26 cellular contexts compared by ENCODE assay signal in the genomic region with DNA sequence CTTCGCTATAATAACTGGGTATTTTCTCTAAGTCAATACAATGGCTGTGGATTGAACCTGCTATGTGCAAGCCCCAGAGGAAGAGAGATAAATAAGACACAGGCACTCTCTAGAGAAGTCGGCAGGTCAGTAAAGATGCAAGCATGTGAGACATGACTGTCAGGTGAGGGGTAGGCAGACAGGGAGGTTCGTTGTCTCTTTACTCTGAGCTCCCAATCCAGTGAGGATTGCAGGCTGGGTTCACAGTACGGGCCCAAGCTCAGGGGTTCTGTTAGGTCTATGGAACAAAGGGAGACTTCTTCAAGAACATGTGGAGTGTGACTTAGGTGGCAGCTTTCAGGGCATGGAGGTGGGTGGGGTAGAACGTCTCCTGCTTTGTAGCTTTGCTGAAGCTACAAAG.
DNase-seq lines count a peak whose midpoint lies in the region; ATAC-seq and TF ChIP-seq lines count a peak whose summit lies in the region.
"Had no signal": no experiment of that assay in that cellular context is flagged by ENCODE, and none has a peak within 500 bp of the region (broad histone marks: within the 10 kb centered on the region; RNA-seq: fewer than 3 reads in every experiment).

No MANE protein-coding gene starts in this region.

- H3K27ac ChIP-seq in endodermal cell (ENCODE audit: low read depth, low read length): no peak overlapping the region
- no peak overlapping the region for H3K27ac ChIP-seq in neural progenitor cell
- no peak overlapping the region for H3K27ac ChIP-seq in brain microvascular endothelial cell
- H3K27ac ChIP-seq: A549, BLaER1 had no signal

- H3K4me2 ChIP-seq in neural progenitor cell: no peak overlapping the region
- H3K4me2 ChIP-seq: A549, BLaER1 had no signal

- TF ChIP-seq CTCF in endodermal cell (conservative IDR thresholded peaks at IDR 0.05) (no peak), neural progenitor cell (IDR thresholded peaks at IDR 0.05) (no peak), brain microvascular endothelial cell (IDR thresholded peaks at IDR 0.05; ENCODE audit: low read depth, low read length, missing control alignments) (no peak)

- H3K4me3 ChIP-seq in endodermal cell (ENCODE audit: low read length) (no peak overlapping the region), neural progenitor cell (no peak overlapping the region), brain microvascular endothelial cell (ENCODE audit: low read depth, low read length) (no peak overlapping the region)
- H3K4me3 ChIP-seq: A549, BLaER1, GM12878 had no signal

- no peak for ATAC-seq in GM19324 (IDR thresholded peaks at IDR 0.05; ENCODE audit: low FRiP score, unreplicated experiment)
- ATAC-seq: A549, GM12878 had no signal

- H3K36me3 ChIP-seq in endodermal cell (ENCODE audit: control insufficient read depth, insufficient read depth, low read length) (no peaks in the 10 kb centered on the region), neural progenitor cell (no peaks in the 10 kb centered on the region), brain microvascular endothelial cell (replicated peaks) (no peaks in the 10 kb centered on the region)
- H3K36me3 ChIP-seq: BE2C, BLaER1 had no signal

- H3K4me1 ChIP-seq in endodermal cell (ENCODE audit: control insufficient read depth, insufficient read depth, low read length) (no peaks in the 10 kb centered on the region), neural progenitor cell (no peaks in the 10 kb centered on the region)
- H3K4me1 ChIP-seq: A549, BE2C, BLaER1 had no signal

- H3K9ac ChIP-seq in endodermal cell (ENCODE audit: extremely low read depth, low read length, poor library complexity, severe bottlenecking): no peak overlapping the region
- H3K9ac ChIP-seq in neural progenitor cell: no peak overlapping the region
- H3K9ac ChIP-seq: BLaER1 had no signal

- no peaks in the 10 kb centered on the region for H3K9me3 Mint-ChIP-seq in endodermal cell
- no peaks in the 10 kb centered on the region for H3K9me3 Mint-ChIP-seq in neural progenitor cell
- H3K9me3 Mint-ChIP-seq: CD4-positive, alpha-beta memory T cell; CD8-positive, alpha-beta memory T cell had no signal

- H3K9me3 ChIP-seq in endodermal cell (ENCODE audit: control insufficient read depth, low read length) (no peaks in the 10 kb centered on the region), neural progenitor cell (ENCODE audit: low read depth) (no peaks in the 10 kb centered on the region)
- H3K9me3 ChIP-seq: A549, BE2C, BLaER1 had no signal

- no peaks in the 10 kb centered on the region for H3F3A ChIP-seq in neural progenitor cell (ENCODE audit: low read depth)

- peaks cover 13% of the 10 kb centered on the region for H3K4me1 Mint-ChIP-seq in endodermal cell
- H3K4me1 Mint-ChIP-seq in neural progenitor cell: no peaks in the 10 kb centered on the region
- H3K4me1 Mint-ChIP-seq: CD14-positive monocyte; CD4-positive, alpha-beta memory T cell; CD4-positive, CD25-positive, alpha-beta regulatory T cell; CD8-positive, alpha-beta memory T cell had no signal

- H3K36me3 Mint-ChIP-seq in endodermal cell (ENCODE audit: low read depth): no peaks in the 10 kb centered on the region
- no peaks in the 10 kb centered on the region for H3K36me3 Mint-ChIP-seq in neural progenitor cell
- H3K36me3 Mint-ChIP-seq: CD14-positive monocyte; CD4-positive, alpha-beta memory T cell; CD4-positive, CD25-positive, alpha-beta regulatory T cell; CD8-positive, alpha-beta memory T cell had no signal

- WGBS in endodermal cell (ENCODE audit: insufficient coverage in 1 of 2, insufficient read length in 1 of 2), 2 experiments: 88 to 90% methylated on average over 3 to 5 of the region's 5 CpGs

- DNase-seq in NCI-H2227 (lab: John Stamatoyannopoulos, UW; ENCODE audit: unreplicated experiment): peak; percentile 17
- peak; percentile 54 for DNase-seq in SK-MEL-5 (ENCODE audit: low read depth, low spot score)
- DNase-seq in endodermal cell: no peak
- DNase-seq in neural progenitor cell (ENCODE audit: low spot score): no peak
- DNase-seq in NCI-H2171 treated with DMSO at 0.1 percent for 48 hours (lab: John Stamatoyannopoulos, UW): no peak
- DNase-seq in brain microvascular endothelial cell: no peak
- DNase-seq in NCI-H2029 (lab: John Stamatoyannopoulos, UW): no peak
- DNase-seq: ACHN; BE2C; C1 segment of cervical spinal cord; CD4-positive, alpha-beta memory T cell; CD4-positive, CD25-positive, alpha-beta regulatory T cell; CD8-positive, alpha-beta memory T cell; COR-L47; DMS 273 treated with DMSO at 0.1 percent for 48 hours; DMS153; DMS53; DMS79; DND-41; EL; GDM1 had no signal

- H3K27me3 ChIP-seq in endodermal cell (ENCODE audit: control insufficient read depth, insufficient read depth, low read length, poor library complexity, severe bottlenecking) (peaks cover 16% of the 10 kb centered on the region), neural progenitor cell (no peaks in the 10 kb centered on the region), brain microvascular endothelial cell (replicated peaks) (no peaks in the 10 kb centered on the region)
- H3K27me3 ChIP-seq: BE2C, BLaER1 had no signal

- no peaks in the 10 kb centered on the region for H4K20me1 ChIP-seq in neural progenitor cell (ENCODE audit: low read depth)
- H4K20me1 ChIP-seq: BLaER1 had no signal

- no peaks in the 10 kb centered on the region for H3K79me2 ChIP-seq in neural progenitor cell (ENCODE audit: low read depth)

- peak overlapping the region; percentile 4 for H3K27ac Mint-ChIP-seq in endodermal cell
- H3K27ac Mint-ChIP-seq in neural progenitor cell: no peak overlapping the region
- H3K27ac Mint-ChIP-seq: CD14-positive monocyte; CD4-positive, alpha-beta memory T cell; CD4-positive, CD25-positive, alpha-beta regulatory T cell; CD8-positive, alpha-beta memory T cell had no signal

- H3K4me3 Mint-ChIP-seq in endodermal cell (no peak overlapping the region), neural progenitor cell (no peak overlapping the region)
- H3K4me3 Mint-ChIP-seq: CD14-positive monocyte; CD4-positive, alpha-beta memory T cell; CD4-positive, CD25-positive, alpha-beta regulatory T cell; CD8-positive, alpha-beta memory T cell had no signal

- H2AFZ ChIP-seq in neural progenitor cell (replicated peaks): peak overlapping the region; percentile 12

- H3K27me3 Mint-ChIP-seq in endodermal cell (ENCODE audit: insufficient read depth) (peaks cover 46% of the 10 kb centered on the region), neural progenitor cell (ENCODE audit: insufficient read depth, low read depth) (peaks cover 2% of the 10 kb centered on the region)

- in situ Hi-C loops in SK-MEL-5 (cut with HindIII; ENCODE audit: low pct_unique_long_range_greater_than_20kb, low sequenced_read_pairs): no loop called here
- in situ Hi-C loops in brain microvascular endothelial cell (cut with HindIII; ENCODE audit: low pct_ligation_motif_present, low sequenced_read_pairs): no loop called here

Comparison
In these comparisons a context has a peak if more than half of its experiments do, and no peak if none do; other contexts are left out.
1. DNase-seq: peak in NCI-H2227 (single experiment) and SK-MEL-5 (single experiment); none in endodermal cell (single experiment), neural progenitor cell (single experiment), NCI-H2171 treated with DMSO at 0.1 percent for 48 hours (single experiment), brain microvascular endothelial cell (single experiment) and NCI-H2029 (single experiment).